Comparison of ENCODE assay signal across 1 cellular context in the genomic region with DNA sequence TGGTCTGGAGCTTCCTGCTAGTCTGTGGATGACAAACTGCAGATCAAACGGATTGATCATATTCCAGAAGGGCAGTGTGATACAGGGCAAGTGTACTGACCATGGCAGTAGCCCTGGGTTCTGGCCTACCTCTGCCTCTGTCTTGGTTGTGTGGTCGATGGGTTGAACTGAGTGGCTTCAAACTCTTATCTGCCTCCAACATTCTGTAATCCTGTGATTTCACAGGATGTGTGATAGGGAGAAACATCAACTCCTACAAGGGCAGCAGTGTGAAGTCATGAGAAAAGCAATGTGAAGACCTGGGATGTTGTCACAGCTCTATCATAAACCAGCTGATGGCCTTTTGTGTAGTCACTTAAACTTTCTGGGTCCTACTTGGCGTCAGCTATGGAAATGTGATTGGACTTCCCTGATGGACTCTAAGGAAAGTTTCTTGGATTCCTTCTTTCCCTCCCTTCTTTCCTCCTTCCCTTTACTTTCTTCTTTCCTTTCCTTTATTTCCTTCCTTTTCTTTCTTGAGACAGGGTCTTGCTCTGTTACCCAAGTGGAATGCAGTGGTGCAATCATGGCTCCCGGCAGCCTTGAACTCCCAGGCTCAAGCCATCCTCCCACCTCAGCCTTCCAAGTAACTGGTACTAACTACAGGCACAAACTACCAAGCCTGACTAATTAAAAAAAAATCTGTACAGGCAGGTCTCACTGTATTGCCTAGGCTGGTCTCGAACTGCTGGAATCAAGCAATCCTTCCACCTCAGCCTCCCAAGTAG.
TF ChIP-seq lines count a peak whose summit lies in the region.

No MANE protein-coding gene starts in this region.

TF ChIP-seq in GM23338, 12 proteins besides CTCF, POLR2A, EP300 and RAD21 (continued from another document):
- TF ChIP-seq, protein P1, sequence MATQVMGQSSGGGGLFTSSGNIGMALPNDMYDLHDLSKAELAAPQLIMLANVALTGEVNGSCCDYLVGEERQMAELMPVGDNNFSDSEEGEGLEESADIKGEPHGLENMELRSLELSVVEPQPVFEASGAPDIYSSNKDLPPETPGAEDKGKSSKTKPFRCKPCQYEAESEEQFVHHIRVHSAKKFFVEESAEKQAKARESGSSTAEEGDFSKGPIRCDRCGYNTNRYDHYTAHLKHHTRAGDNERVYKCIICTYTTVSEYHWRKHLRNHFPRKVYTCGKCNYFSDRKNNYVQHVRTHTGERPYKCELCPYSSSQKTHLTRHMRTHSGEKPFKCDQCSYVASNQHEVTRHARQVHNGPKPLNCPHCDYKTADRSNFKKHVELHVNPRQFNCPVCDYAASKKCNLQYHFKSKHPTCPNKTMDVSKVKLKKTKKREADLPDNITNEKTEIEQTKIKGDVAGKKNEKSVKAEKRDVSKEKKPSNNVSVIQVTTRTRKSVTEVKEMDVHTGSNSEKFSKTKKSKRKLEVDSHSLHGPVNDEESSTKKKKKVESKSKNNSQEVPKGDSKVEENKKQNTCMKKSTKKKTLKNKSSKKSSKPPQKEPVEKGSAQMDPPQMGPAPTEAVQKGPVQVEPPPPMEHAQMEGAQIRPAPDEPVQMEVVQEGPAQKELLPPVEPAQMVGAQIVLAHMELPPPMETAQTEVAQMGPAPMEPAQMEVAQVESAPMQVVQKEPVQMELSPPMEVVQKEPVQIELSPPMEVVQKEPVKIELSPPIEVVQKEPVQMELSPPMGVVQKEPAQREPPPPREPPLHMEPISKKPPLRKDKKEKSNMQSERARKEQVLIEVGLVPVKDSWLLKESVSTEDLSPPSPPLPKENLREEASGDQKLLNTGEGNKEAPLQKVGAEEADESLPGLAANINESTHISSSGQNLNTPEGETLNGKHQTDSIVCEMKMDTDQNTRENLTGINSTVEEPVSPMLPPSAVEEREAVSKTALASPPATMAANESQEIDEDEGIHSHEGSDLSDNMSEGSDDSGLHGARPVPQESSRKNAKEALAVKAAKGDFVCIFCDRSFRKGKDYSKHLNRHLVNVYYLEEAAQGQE (IDR thresholded peaks at IDR 0.05; ENCODE audit: unreplicated experiment) = no peak
